13 cellular contexts compared by ENCODE assay signal in the genomic region with DNA sequence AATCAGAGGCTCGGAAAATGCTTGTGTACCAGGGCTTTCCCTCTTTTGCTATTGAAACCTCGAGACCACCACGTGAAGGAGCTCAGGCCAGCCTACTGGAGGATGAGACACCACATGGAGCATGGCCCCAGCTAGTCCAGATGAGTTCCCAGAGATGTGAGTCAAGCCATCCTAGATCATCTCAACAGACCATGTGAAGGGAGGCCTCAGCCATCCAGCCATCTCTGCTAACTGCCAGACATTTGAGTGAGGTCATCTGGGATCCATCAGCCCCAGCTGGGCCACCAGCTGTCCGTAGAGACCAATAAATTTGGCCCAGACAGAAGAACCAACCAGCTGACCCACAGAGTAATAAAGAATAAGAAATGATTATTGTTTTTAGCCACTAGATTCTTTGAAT.
DNase-seq lines count a peak whose midpoint lies in the region; TF ChIP-seq lines count a peak whose summit lies in the region.
"Had no signal": no experiment of that assay in that cellular context is flagged by ENCODE, and none has a peak within 500 bp of the region (broad histone marks: within the 10 kb centered on the region; RNA-seq: fewer than 3 reads in every experiment).

No MANE protein-coding gene starts in this region.

- H3K9me3 Mint-ChIP-seq in activated T-cell treated with anti-CD3 and anti-CD28 coated beads, Interleukin-2, amount 50 U/mL, for 24 hours: no peaks in the 10 kb centered on the region

- WGBS in esophagus muscularis mucosa: 67% methylated on average over 4 of the region's 4 CpGs

- H3K4me1 Mint-ChIP-seq in activated T-cell treated with anti-CD3 and anti-CD28 coated beads, Interleukin-2, amount 50 U/mL, for 24 hours (ENCODE audit: low read depth): no peaks in the 10 kb centered on the region
- H3K4me1 Mint-ChIP-seq: CD8-positive, alpha-beta memory T cell had no signal

- no peak for TF ChIP-seq POLR2A in esophagus muscularis mucosa (IDR thresholded peaks at IDR 0.05; ENCODE audit: low read depth)

- no peak for TF ChIP-seq EP300 in esophagus muscularis mucosa (IDR thresholded peaks at IDR 0.05)

- H3K4me3 Mint-ChIP-seq in activated T-cell treated with anti-CD3 and anti-CD28 coated beads, Interleukin-2, amount 50 U/mL, for 24 hours: no peak overlapping the region
- H3K4me3 Mint-ChIP-seq: CD8-positive, alpha-beta memory T cell had no signal

- peak; percentile 8 for DNase-seq in DMS 273 (lab: John Stamatoyannopoulos, UW; ENCODE audit: unreplicated experiment)
- no peak for DNase-seq in DMS 273 treated with DMSO at 0.1 percent for 48 hours (lab: John Stamatoyannopoulos, UW)
- peak; percentile 72 for DNase-seq in esophagus muscularis mucosa (ENCODE audit: extremely low spot score)
- DNase-seq in myocyte (ENCODE audit: low read depth): peak; percentile 16
- DNase-seq in activated T-cell treated with anti-CD3 and anti-CD28 coated beads, Interleukin-2, amount 50 U/mL, for 24 hours: no peak
- DNase-seq in activated CD4-positive, CD25-positive, alpha-beta regulatory T cell treated with anti-CD3 and anti-CD28 coated beads, Interleukin-2, amount 50 U/mL, for 72 hours: no peak
- no peak for DNase-seq in activated naive CD4-positive, alpha-beta T cell treated with anti-CD3 and anti-CD28 coated beads, Interleukin-2, amount 50 U/mL, for 16 hours
- DNase-seq: Caco-2; CD8-positive, alpha-beta memory T cell; GM23248; H7 had no signal

- no peaks in the 10 kb centered on the region for H3K4me1 ChIP-seq in esophagus muscularis mucosa
- H3K4me1 ChIP-seq: Caco-2 had no signal

- H3K36me3 Mint-ChIP-seq in activated T-cell treated with anti-CD3 and anti-CD28 coated beads, Interleukin-2, amount 50 U/mL, for 24 hours (ENCODE audit: low read depth): no peaks in the 10 kb centered on the region
- H3K36me3 Mint-ChIP-seq: CD8-positive, alpha-beta memory T cell had no signal

- H3K27me3 ChIP-seq in esophagus muscularis mucosa: no peaks in the 10 kb centered on the region
- H3K27me3 ChIP-seq: BLaER1 had no signal

- peaks cover 0 to 5% (median 0%) of the 10 kb centered on the region in 4 donors for H3K9me3 ChIP-seq in esophagus muscularis mucosa

- no peak overlapping the region for H3K27ac Mint-ChIP-seq in activated T-cell treated with anti-CD3 and anti-CD28 coated beads, Interleukin-2, amount 50 U/mL, for 24 hours
- H3K27ac Mint-ChIP-seq: CD8-positive, alpha-beta memory T cell had no signal

- H3K36me3 ChIP-seq in esophagus muscularis mucosa: no peaks in the 10 kb centered on the region
- H3K36me3 ChIP-seq: BLaER1 had no signal

- no peak overlapping the region for H3K27ac ChIP-seq in esophagus muscularis mucosa (replicated peaks in 1 of 4)
- H3K27ac ChIP-seq: 22Rv1, BLaER1, GM23248 had no signal

- no peak overlapping the region for H3K4me3 ChIP-seq in esophagus muscularis mucosa
- H3K4me3 ChIP-seq: BLaER1, GM23248 had no signal

- H3K27me3 Mint-ChIP-seq in activated T-cell treated with anti-CD3 and anti-CD28 coated beads, Interleukin-2, amount 50 U/mL, for 24 hours: peaks cover 9% of the 10 kb centered on the region

- intact Hi-C loops in esophagus muscularis mucosa (cut with DNase I): no loop called here

- no peak for TF ChIP-seq CTCF in esophagus muscularis mucosa (IDR thresholded peaks at IDR 0.05)

Comparison
In these comparisons a context has a peak if more than half of its experiments do, and no peak if none do; other contexts are left out.
1. DNase-seq: peak in DMS 273 (single experiment), esophagus muscularis mucosa (single experiment) and myocyte (single experiment); none in DMS 273 treated with DMSO at 0.1 percent for 48 hours (single experiment), activated T-cell treated with anti-CD3 and anti-CD28 coated beads, Interleukin-2, amount 50 U/mL, for 24 hours (single experiment), activated CD4-positive, CD25-positive, alpha-beta regulatory T cell treated with anti-CD3 and anti-CD28 coated beads, Interleukin-2, amount 50 U/mL, for 72 hours (single experiment) and activated naive CD4-positive, alpha-beta T cell treated with anti-CD3 and anti-CD28 coated beads, Interleukin-2, amount 50 U/mL, for 16 hours (single experiment).